Comparison of ENCODE assay signal across 8 cellular contexts in genomic region chr11:126267650-126268049, GRCh38. TPM values are rescaled to one million over a fixed set of nuclear protein-coding genes. Genes with fewer than 3 reads are reported as not detected.
DNase-seq lines count a peak whose midpoint lies in the region; ATAC-seq and TF ChIP-seq lines count a peak whose summit lies in the region.

No MANE protein-coding gene starts in this region.

- H2AFZ ChIP-seq in MM.1S (ENCODE audit: low read length): no peak overlapping the region
- H2AFZ ChIP-seq in neural cell (ENCODE audit: low read depth, low read length): no peak overlapping the region

- peaks cover 23 to 35% (median 27%) of the 10 kb centered on the region in 10 experiments for H3K4me1 ChIP-seq in BLaER1 treated with 17β-estradiol and CSF1 and Interleukin-3, amounts not matched to agents 10 nM and 100 nM
- peaks cover 12% of the 10 kb centered on the region for H3K4me1 ChIP-seq in MM.1S (ENCODE audit: low read length)
- H3K4me1 ChIP-seq in effector memory CD4-positive, alpha-beta T cell (ENCODE audit: control insufficient read depth, insufficient read depth, low read length, poor library complexity, severe bottlenecking): peaks cover 19% of the 10 kb centered on the region

- H3K4me3 ChIP-seq in BLaER1 treated with 17β-estradiol and CSF1 and Interleukin-3, amounts not matched to agents 10 nM and 100 nM: peak overlapping the region; percentile 72 to 96 (median 87)
- H3K4me3 ChIP-seq in MM.1S (ENCODE audit: low read length): peak overlapping the region; percentile 100
- H3K4me3 ChIP-seq in effector memory CD4-positive, alpha-beta T cell (ENCODE audit: insufficient read depth, low read depth, low read length, poor library complexity, severe bottlenecking): peak overlapping the region; percentile 79
- H3K4me3 ChIP-seq in neural cell (ENCODE audit: low read length): peak overlapping the region; percentile 99

- H3K79me2 ChIP-seq in MM.1S (ENCODE audit: low read length): peaks cover 70% of the 10 kb centered on the region
- peaks cover 27% of the 10 kb centered on the region for H3K79me2 ChIP-seq in neural cell (replicated peaks; ENCODE audit: insufficient read depth, low read length)

- no peaks in the 10 kb centered on the region for H3K9me3 ChIP-seq in BLaER1 treated with 17β-estradiol and CSF1 and Interleukin-3, amounts not matched to agents 10 nM and 100 nM (replicated peaks in 1 of 11)
- H3K9me3 ChIP-seq in MM.1S (replicated peaks; ENCODE audit: insufficient read depth, low read length) (no peaks in the 10 kb centered on the region), neural cell (ENCODE audit: low read length) (no peaks in the 10 kb centered on the region)
- H3K9me3 ChIP-seq in effector memory CD4-positive, alpha-beta T cell (ENCODE audit: control insufficient read depth, low read length): no peaks in the 10 kb centered on the region

- H3F3A ChIP-seq in MM.1S (ENCODE audit: insufficient read depth, low read length): peaks cover 4% of the 10 kb centered on the region; the same call in 1 of the 2 replicates
- no peaks in the 10 kb centered on the region for H3F3A ChIP-seq in neural cell (ENCODE audit: insufficient read depth, low read length, poor library complexity, severe bottlenecking)

- TF ChIP-seq CTCF in MM.1S (IDR thresholded peaks at IDR 0.05; ENCODE audit: low read length): no peak
- TF ChIP-seq CTCF in neural cell (IDR thresholded peaks at IDR 0.05; ENCODE audit: poor library complexity, severe bottlenecking): no peak

- H4K20me1 ChIP-seq in BLaER1 treated with 17β-estradiol and CSF1 and Interleukin-3, amounts not matched to agents 10 nM and 100 nM: peaks cover 0 to 53% (median 25%) of the 10 kb centered on the region in 11 experiments; a peak in 16 of 22 replicates
- H4K20me1 ChIP-seq in MM.1S (ENCODE audit: insufficient read depth, low read length) (no peaks in the 10 kb centered on the region), neural cell (ENCODE audit: insufficient read depth) (no peaks in the 10 kb centered on the region)

- no peak for TF ChIP-seq EP300 in neural cell (conservative IDR thresholded peaks at IDR 0.05; ENCODE audit: poor library complexity, severe bottlenecking)

- no peak for ATAC-seq in HG03460 (IDR thresholded peaks at IDR 0.05; ENCODE audit: unreplicated experiment)
- no peak for ATAC-seq in GM21528 (IDR thresholded peaks at IDR 0.05; ENCODE audit: low FRiP score, unreplicated experiment)

- peak overlapping the region; percentile 83 to 95 (median 91) for H3K9ac ChIP-seq in BLaER1 treated with 17β-estradiol and CSF1 and Interleukin-3, amounts not matched to agents 10 nM and 100 nM
- H3K9ac ChIP-seq in MM.1S (ENCODE audit: low read length) (peak overlapping the region; percentile 95), neural cell (ENCODE audit: low read length) (peak overlapping the region; percentile 89)

- peak overlapping the region; percentile 89 to 99 (median 97) for H3K4me2 ChIP-seq in BLaER1 treated with 17β-estradiol and CSF1 and Interleukin-3, amounts not matched to agents 10 nM and 100 nM
- H3K4me2 ChIP-seq in MM.1S (ENCODE audit: low read depth, low read length): peak overlapping the region; percentile 93
- peak overlapping the region; percentile 71 for H3K4me2 ChIP-seq in neural cell (ENCODE audit: low read length)

- H3K27me3 ChIP-seq in BLaER1 treated with 17β-estradiol and CSF1 and Interleukin-3, amounts not matched to agents 10 nM and 100 nM: no peaks in the 10 kb centered on the region
- H3K27me3 ChIP-seq in MM.1S (replicated peaks; ENCODE audit: insufficient read depth, low read length) (no peaks in the 10 kb centered on the region), neural cell (ENCODE audit: insufficient read depth, low read depth, low read length) (no peaks in the 10 kb centered on the region)
- no peaks in the 10 kb centered on the region for H3K27me3 ChIP-seq in effector memory CD4-positive, alpha-beta T cell (replicated peaks; ENCODE audit: control insufficient read depth, insufficient read depth, low read length, poor library complexity, severe bottlenecking)

- H3K9me2 ChIP-seq in MM.1S (replicated peaks; ENCODE audit: insufficient read depth, low read length): no peaks in the 10 kb centered on the region
- H3K9me2 ChIP-seq in neural cell (ENCODE audit: insufficient read depth, low read length): no peaks in the 10 kb centered on the region

- peaks cover 55 to 71% (median 64%) of the 10 kb centered on the region in 11 experiments for H3K36me3 ChIP-seq in BLaER1 treated with 17β-estradiol and CSF1 and Interleukin-3, amounts not matched to agents 10 nM and 100 nM
- peaks cover 35% of the 10 kb centered on the region for H3K36me3 ChIP-seq in MM.1S (replicated peaks; ENCODE audit: insufficient read depth, low read length)
- peaks cover 46% of the 10 kb centered on the region for H3K36me3 ChIP-seq in effector memory CD4-positive, alpha-beta T cell (ENCODE audit: control insufficient read depth, insufficient read depth, low read length)
- no peaks in the 10 kb centered on the region for H3K36me3 ChIP-seq in neural cell (ENCODE audit: insufficient read depth, low read length)

- no peak for DNase-seq in MM.1S
- no peak for DNase-seq in effector memory CD4-positive, alpha-beta T cell
- DNase-seq in NCI-H1105 treated with DMSO at 0.1 percent for 48 hours (lab: John Stamatoyannopoulos, UW): no peak
- no peak for DNase-seq in NCI-H1436 treated with DMSO at 0.1 percent for 48 hours (lab: John Stamatoyannopoulos, UW)

- peak overlapping the region; percentile 70 to 94 (median 91) for H3K27ac ChIP-seq in BLaER1 treated with 17β-estradiol and CSF1 and Interleukin-3, amounts not matched to agents 10 nM and 100 nM
- H3K27ac ChIP-seq in MM.1S (ENCODE audit: low read length) (peak overlapping the region; percentile 65; the same call in 1 of the 2 replicates), neural cell (ENCODE audit: low read length) (no peak overlapping the region)
- peak overlapping the region; percentile 85 for H3K27ac ChIP-seq in effector memory CD4-positive, alpha-beta T cell (ENCODE audit: insufficient read depth, low read length, poor library complexity, severe bottlenecking)

- TF ChIP-seq RAD21 in neural cell (conservative IDR thresholded peaks at IDR 0.05): no peak

TF ChIP-seq in neural cell, 6 proteins besides CTCF, POLR2A, EP300 and RAD21:
- TF ChIP-seq EZH2 (IDR thresholded peaks at IDR 0.05; ENCODE audit: borderline replicate concordance, insufficient read depth, low read length, poor library complexity, severe bottlenecking): no peak
- no peak for TF ChIP-seq MXI1 (conservative IDR thresholded peaks at IDR 0.05; ENCODE audit: poor library complexity, severe bottlenecking)
- TF ChIP-seq TAF1 (IDR thresholded peaks at IDR 0.05; ENCODE audit: low read depth): no peak
- no peak for TF ChIP-seq POLR2AphosphoS5 (IDR thresholded peaks at IDR 0.05)
- TF ChIP-seq, protein P1, sequence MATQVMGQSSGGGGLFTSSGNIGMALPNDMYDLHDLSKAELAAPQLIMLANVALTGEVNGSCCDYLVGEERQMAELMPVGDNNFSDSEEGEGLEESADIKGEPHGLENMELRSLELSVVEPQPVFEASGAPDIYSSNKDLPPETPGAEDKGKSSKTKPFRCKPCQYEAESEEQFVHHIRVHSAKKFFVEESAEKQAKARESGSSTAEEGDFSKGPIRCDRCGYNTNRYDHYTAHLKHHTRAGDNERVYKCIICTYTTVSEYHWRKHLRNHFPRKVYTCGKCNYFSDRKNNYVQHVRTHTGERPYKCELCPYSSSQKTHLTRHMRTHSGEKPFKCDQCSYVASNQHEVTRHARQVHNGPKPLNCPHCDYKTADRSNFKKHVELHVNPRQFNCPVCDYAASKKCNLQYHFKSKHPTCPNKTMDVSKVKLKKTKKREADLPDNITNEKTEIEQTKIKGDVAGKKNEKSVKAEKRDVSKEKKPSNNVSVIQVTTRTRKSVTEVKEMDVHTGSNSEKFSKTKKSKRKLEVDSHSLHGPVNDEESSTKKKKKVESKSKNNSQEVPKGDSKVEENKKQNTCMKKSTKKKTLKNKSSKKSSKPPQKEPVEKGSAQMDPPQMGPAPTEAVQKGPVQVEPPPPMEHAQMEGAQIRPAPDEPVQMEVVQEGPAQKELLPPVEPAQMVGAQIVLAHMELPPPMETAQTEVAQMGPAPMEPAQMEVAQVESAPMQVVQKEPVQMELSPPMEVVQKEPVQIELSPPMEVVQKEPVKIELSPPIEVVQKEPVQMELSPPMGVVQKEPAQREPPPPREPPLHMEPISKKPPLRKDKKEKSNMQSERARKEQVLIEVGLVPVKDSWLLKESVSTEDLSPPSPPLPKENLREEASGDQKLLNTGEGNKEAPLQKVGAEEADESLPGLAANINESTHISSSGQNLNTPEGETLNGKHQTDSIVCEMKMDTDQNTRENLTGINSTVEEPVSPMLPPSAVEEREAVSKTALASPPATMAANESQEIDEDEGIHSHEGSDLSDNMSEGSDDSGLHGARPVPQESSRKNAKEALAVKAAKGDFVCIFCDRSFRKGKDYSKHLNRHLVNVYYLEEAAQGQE (IDR thresholded peaks at IDR 0.05; ENCODE audit: borderline replicate concordance): no peak
- no peak for TF ChIP-seq SMC3 (conservative IDR thresholded peaks at IDR 0.05; ENCODE audit: poor library complexity)

RNA-seq across cellular contexts. Expression of gene SRPRA, which starts 1.0 kb away (rescaled TPM):
- 24.9 TPM in 2 replicates for polyA plus RNA-seq in neural cell
- polyA minus RNA-seq in neural cell: 23.4 and 31.1 TPM in 2 replicates

RNA-seq across cellular contexts. Expression of gene FOXRED1, which starts 1.3 kb away (rescaled TPM):
- 68.3 and 77.3 TPM in 2 replicates for polyA plus RNA-seq in neural cell
- 27.0 and 28.0 TPM in 2 replicates for polyA minus RNA-seq in neural cell

RNA-seq across cellular contexts. Expression of gene TIRAP, which starts 15.2 kb away (rescaled TPM):
- polyA plus RNA-seq in neural cell: 2.0 and 3.6 TPM in 2 replicates
- 2.4 and 2.7 TPM in 2 replicates for polyA minus RNA-seq in neural cell

RNA-seq across cellular contexts. Expression of gene DCPS, which starts 36.2 kb away (rescaled TPM):
- 3.7 and 6.4 TPM in 2 replicates for polyA plus RNA-seq in neural cell
- polyA minus RNA-seq in neural cell: 5.6 and 7.3 TPM in 2 replicates

RNA-seq across cellular contexts. Expression of gene FAM118B, which starts 56.1 kb away (rescaled TPM):
- 54.1 and 55.9 TPM in 2 replicates for polyA plus RNA-seq in neural cell
- polyA minus RNA-seq in neural cell: 40.9 and 54.3 TPM in 2 replicates
